ENCODE assay signal across 12 cellular contexts in genomic region chr4:158721680-158722079, GRCh38. TPM values are rescaled to one million over a fixed set of nuclear protein-coding genes. Genes with fewer than 3 reads are reported as not detected.
DNase-seq lines count a peak whose midpoint lies in the region; ATAC-seq and TF ChIP-seq lines count a peak whose summit lies in the region.
"Had no signal": no experiment of that assay in that cellular context is flagged by ENCODE, and none has a peak within 500 bp of the region (broad histone marks: within the 10 kb centered on the region; RNA-seq: fewer than 3 reads in every experiment).

No MANE protein-coding gene starts in this region.

- no peaks in the 10 kb centered on the region for H3K9me3 Mint-ChIP-seq in Caco-2 (ENCODE audit: unreplicated experiment)
- H3K9me3 Mint-ChIP-seq in activated naive CD8-positive, alpha-beta T cell treated with anti-CD3 and anti-CD28 coated beads, Interleukin-2, amount 10 ng/mL, durations not matched to agents 7 days and 5 days = no peaks in the 10 kb centered on the region
- no peaks in the 10 kb centered on the region for H3K9me3 Mint-ChIP-seq in naive B cell

- intact Hi-C loops in Caco-2 (cut with micrococcal nuclease; ENCODE audit: unreplicated experiment) = loop anchor here (1.0 to 2.0 kb wide), 6 partner anchors 47 to 725 kb away; partner anchors contain the start of genes ETFDH, FNIP2 and RAPGEF2

- peaks cover 6% of the 10 kb centered on the region for H3K4me1 ChIP-seq in Caco-2
- H3K4me1 ChIP-seq in HUES64 (ENCODE audit: insufficient read depth, low read length) = 0 out of 2 replicates have a peak, but pooled peaks cover 4% of the 10 kb centered on the region

- H3K27ac Mint-ChIP-seq in Caco-2 (ENCODE audit: unreplicated experiment) = peak overlapping the region; percentile 95
- no peak overlapping the region for H3K27ac Mint-ChIP-seq in activated naive CD8-positive, alpha-beta T cell treated with anti-CD3 and anti-CD28 coated beads, Interleukin-2, amount 10 ng/mL, durations not matched to agents 7 days and 5 days
- H3K27ac Mint-ChIP-seq in naive B cell = peak overlapping the region in 2 of 6 donors; percentile 95 to 99

- H3K27me3 ChIP-seq in Caco-2 (replicated peaks; ENCODE audit: control insufficient read depth, insufficient read depth, low read length) (no peaks in the 10 kb centered on the region), HUES64 (ENCODE audit: insufficient read depth, low read length) (peaks cover 6% of the 10 kb centered on the region; the same call in 1 of the 2 replicates)

- H3K9ac ChIP-seq in HUES64 (ENCODE audit: low read depth, low read length) = peak overlapping the region; percentile 81; the same call in 1 of the 2 replicates

- H3K9me3 ChIP-seq in Caco-2 = no peaks in the 10 kb centered on the region
- H3K9me3 ChIP-seq in HUES64 (ENCODE audit: insufficient read depth, low read depth, low read length) = no peaks in the 10 kb centered on the region
- H3K9me3 ChIP-seq: esophagus squamous epithelium had no signal

- H3K36me3 Mint-ChIP-seq in Caco-2 (ENCODE audit: insufficient read depth, unreplicated experiment) = peaks cover 63% of the 10 kb centered on the region
- H3K36me3 Mint-ChIP-seq in activated naive CD8-positive, alpha-beta T cell treated with anti-CD3 and anti-CD28 coated beads, Interleukin-2, amount 10 ng/mL, durations not matched to agents 7 days and 5 days = peaks cover 29% of the 10 kb centered on the region
- H3K36me3 Mint-ChIP-seq in naive B cell = peaks cover 19 to 31% of the 10 kb centered on the region in 2 donors

- H3K4me1 Mint-ChIP-seq in Caco-2 (ENCODE audit: low read depth, unreplicated experiment) (peaks cover 9% of the 10 kb centered on the region), naive B cell (peaks cover 14 to 33% (median 26%) of the 10 kb centered on the region in 3 donors)
- peaks cover 20% of the 10 kb centered on the region for H3K4me1 Mint-ChIP-seq in activated naive CD8-positive, alpha-beta T cell treated with anti-CD3 and anti-CD28 coated beads, Interleukin-2, amount 10 ng/mL, durations not matched to agents 7 days and 5 days

- H3K27ac ChIP-seq in HUES64 (ENCODE audit: low read depth, low read length) = no peak overlapping the region

- DNase-seq in Caco-2 (no peak), naive B cell (no peak), inferior parietal cortex (ENCODE audit: extremely low spot score) (no peak), cerebellum (ENCODE audit: low spot score) (no peak)
- DNase-seq in activated naive CD8-positive, alpha-beta T cell treated with anti-CD3 and anti-CD28 coated beads, Interleukin-2, amount 10 ng/mL, durations not matched to agents 7 days and 5 days = no peak
- DNase-seq: DMS79, esophagus squamous epithelium, left ventricle myocardium superior, NCI-H226 had no signal

- H3K27me3 Mint-ChIP-seq in Caco-2 (ENCODE audit: insufficient read depth, unreplicated experiment) (no peaks in the 10 kb centered on the region), naive B cell (peaks cover 7 to 9% (median 8%) of the 10 kb centered on the region in 3 donors)
- no peaks in the 10 kb centered on the region for H3K27me3 Mint-ChIP-seq in activated naive CD8-positive, alpha-beta T cell treated with anti-CD3 and anti-CD28 coated beads, Interleukin-2, amount 10 ng/mL, durations not matched to agents 7 days and 5 days

- POLR2A ChIA-PET in Caco-2 (lab: Charles Lee) = interaction anchor here (1.0 kb wide), 1 partner anchor 124 kb away, joined by 3 read pairs; no protein-coding TSS in a partner anchor
- POLR2A ChIA-PET in activated naive CD8-positive, alpha-beta T cell treated with anti-CD3 and anti-CD28 coated beads, Interleukin-2, amount 10 ng/mL, durations not matched to agents 7 days and 5 days (lab: Charles Lee) = no interaction called here

- no peak for ATAC-seq in activated naive CD8-positive, alpha-beta T cell treated with anti-CD3 and anti-CD28 coated beads, Interleukin-2, amount 10 ng/mL, durations not matched to agents 7 days and 5 days (ENCODE audit: low read depth)
- no peak for ATAC-seq in naive B cell (ENCODE audit: low read depth in 2 of 2)
- ATAC-seq in GM21825 (IDR thresholded peaks at IDR 0.05; ENCODE audit: unreplicated experiment) = no peak
- ATAC-seq in HG03460 (IDR thresholded peaks at IDR 0.05; ENCODE audit: unreplicated experiment) = no peak

- H3K36me3 ChIP-seq in Caco-2 (ENCODE audit: control insufficient read depth, insufficient read depth, low read length) (no peaks in the 10 kb centered on the region), HUES64 (ENCODE audit: insufficient read depth, low read length) (peaks cover 49% of the 10 kb centered on the region)

- no peak for TF ChIP-seq CTCF in Caco-2 (IDR thresholded peaks at IDR 0.05; ENCODE audit: insufficient read depth in 1 of 2, low read depth in 1 of 2, low read length in 1 of 2, severe bottlenecking in 1 of 2, unreplicated experiment in 1 of 2)

- H3K4me3 ChIP-seq in Caco-2 (ENCODE audit: low read depth, low read length) = peak overlapping the region; percentile 68
- peak overlapping the region; percentile 82 for H3K4me3 ChIP-seq in HUES64 (ENCODE audit: low read length)

- WGBS in HUES64 = 96% methylated on average over 1 of the region's 1 CpG

- no TSS peak for BruUV-seq in Caco-2 (replicated peaks; lab: Mats Ljungman, UMichigan)

- CTCF ChIA-PET in Caco-2 (lab: Charles Lee) = no interaction called here

- peak overlapping the region; percentile 90 for H3K4me3 Mint-ChIP-seq in Caco-2 (ENCODE audit: unreplicated experiment)
- peak overlapping the region; percentile 95 for H3K4me3 Mint-ChIP-seq in activated naive CD8-positive, alpha-beta T cell treated with anti-CD3 and anti-CD28 coated beads, Interleukin-2, amount 10 ng/mL, durations not matched to agents 7 days and 5 days
- peak overlapping the region in 7 of 8 donors; percentile 5 to 99 (median 96) for H3K4me3 Mint-ChIP-seq in naive B cell

RNA-seq across cellular contexts. Expression of gene PPID, which starts 1.5 kb away (rescaled TPM):
- total RNA-seq in Caco-2 (2022) (50.9 and 57.2 TPM in 2 replicates), cerebellum (18.8 TPM)
- polyA plus RNA-seq in HUES64 (2013, experiment 1 of 2) = 39.2 TPM
- polyA plus RNA-seq in HUES64 (2013, experiment 2 of 2) = 42.3 TPM
- 10 to 100 TPM; 31.5 to 34.5 TPM for total RNA-seq in activated naive CD8-positive, alpha-beta T cell treated with anti-CD3 and anti-CD28 coated beads, Interleukin-2, amount 10 ng/mL, durations not matched to agents 7 days and 5 days
- polyA plus RNA-seq in naive B cell (ENCODE audit: low read depth in 6 of 6) = 10 to 100 TPM; 30.5 to 49.0 (median 46.0) TPM

RNA-seq across cellular contexts. Expression of gene FNIP2, which starts 47.1 kb away (rescaled TPM):
- total RNA-seq in Caco-2 (2022) (12.4 and 15.8 TPM in 2 replicates), cerebellum (42.0 TPM)
- 9.6 TPM for polyA plus RNA-seq in HUES64 (2013, experiment 1 of 2)
- polyA plus RNA-seq in HUES64 (2013, experiment 2 of 2) = 9.1 TPM
- 10 to 100 TPM; 15.3 to 15.7 TPM for total RNA-seq in activated naive CD8-positive, alpha-beta T cell treated with anti-CD3 and anti-CD28 coated beads, Interleukin-2, amount 10 ng/mL, durations not matched to agents 7 days and 5 days
- not detected for polyA plus RNA-seq in naive B cell (ENCODE audit: low read depth in 6 of 6)

RNA-seq across cellular contexts. Expression of gene ETFDH, which starts 49.6 kb away (rescaled TPM):
- total RNA-seq in Caco-2 (2022) = 5.8 and 6.4 TPM in 2 replicates
- polyA plus RNA-seq in HUES64 (2013, experiment 1 of 2) = 9.3 TPM
- polyA plus RNA-seq in HUES64 (2013, experiment 2 of 2) = 6.1 TPM
- total RNA-seq in activated naive CD8-positive, alpha-beta T cell treated with anti-CD3 and anti-CD28 coated beads, Interleukin-2, amount 10 ng/mL, durations not matched to agents 7 days and 5 days = 10 to 100 TPM; 19.1 to 20.2 TPM
- polyA plus RNA-seq in naive B cell (ENCODE audit: low read depth in 6 of 6) = 1 to 10 TPM; 2.1 to 8.0 (median 5.5) TPM
- total RNA-seq in cerebellum = 24.1 TPM

RNA-seq across cellular contexts. Expression of gene C4orf46, which starts 50.0 kb away (rescaled TPM):
- total RNA-seq in Caco-2 (2022) = 16.7 and 17.4 TPM in 2 replicates
- polyA plus RNA-seq in HUES64 (2013, experiment 1 of 2) = 26.1 TPM
- polyA plus RNA-seq in HUES64 (2013, experiment 2 of 2) = 29.0 TPM
- total RNA-seq in activated naive CD8-positive, alpha-beta T cell treated with anti-CD3 and anti-CD28 coated beads, Interleukin-2, amount 10 ng/mL, durations not matched to agents 7 days and 5 days = 10 to 100 TPM; 11.8 to 12.7 TPM
- 1 to 10 TPM; 4.6 to 7.2 (median 5.6) TPM for polyA plus RNA-seq in naive B cell (ENCODE audit: low read depth in 6 of 6)
- total RNA-seq in cerebellum = 21.8 TPM
